Comparison of ENCODE assay signal across 8 cellular contexts in genomic region chr12:91361864-91362263, GRCh38.
DNase-seq lines count a peak whose midpoint lies in the region; ATAC-seq, FAIRE-seq and TF ChIP-seq lines count a peak whose summit lies in the region.

No MANE protein-coding gene starts in this region.

- H4K91ac ChIP-seq in H9 (ENCODE audit: insufficient read length, low read depth, low read length) = no peak overlapping the region

- H2BK15ac ChIP-seq in H9 (ENCODE audit: low read depth, low read length) = no peak overlapping the region

- no peaks in the 10 kb centered on the region for H3K23me2 ChIP-seq in H9 (ENCODE audit: insufficient read length, low read depth, low read length, poor library complexity, severe bottlenecking)

- H3K36me3 Mint-ChIP-seq in H9 (ENCODE audit: insufficient read depth in 1 of 3, low read depth in 3 of 3) = no peaks in the 10 kb centered on the region

- H3K9me3 Mint-ChIP-seq in H9 = no peaks in the 10 kb centered on the region

- peak; percentile 44 for DNase-seq in CD1c-positive myeloid dendritic cell (ENCODE audit: extremely low spot score)
- no peak for DNase-seq in H9
- peak; percentile 14 for DNase-seq in NCI-H526 treated with DMSO at 0.1 percent for 48 hours (lab: John Stamatoyannopoulos, UW)
- peak; percentile 39 for DNase-seq in middle frontal gyrus (ENCODE audit: extremely low spot score, low spot score)
- DNase-seq in foreskin melanocyte = no peak
- no peak for DNase-seq in activated CD4-positive, alpha-beta T cell treated with anti-CD3 and anti-CD28 coated beads, Interleukin-2, amount 50 U/mL, for 48 hours

- no peak overlapping the region for H2BK120ac ChIP-seq in H9 (ENCODE audit: low read depth, low read length, poor library complexity, severe bottlenecking)

- H3K9me3 ChIP-seq in H9 (ENCODE audit: control insufficient read depth, low read depth, low read length) = no peaks in the 10 kb centered on the region

- no peaks in the 10 kb centered on the region for H3K79me1 ChIP-seq in H9 (ENCODE audit: insufficient read depth, low read depth, low read length, poor library complexity, severe bottlenecking)

- H4K20me1 ChIP-seq in H9 (ENCODE audit: control insufficient read depth, insufficient read depth, insufficient read length) = no peaks in the 10 kb centered on the region

- H3K4me3 Mint-ChIP-seq in H9 = no peak overlapping the region

- no peak overlapping the region for H3K56ac ChIP-seq in H9 (ENCODE audit: insufficient read length, low read depth, low read length)

- H3K14ac ChIP-seq in H9 (ENCODE audit: insufficient read depth, low read length) = no peak overlapping the region

- no peak overlapping the region for H3T11ph ChIP-seq in H9 (ENCODE audit: low read length)

- no peak overlapping the region for H3K27ac ChIP-seq in H9 (ENCODE audit: insufficient read length, low read depth, low read length)

- H3K4me1 Mint-ChIP-seq in H9 = peaks cover 4 to 13% of the 10 kb centered on the region in 2 experiments

- peak; percentile 81 for TF ChIP-seq CTCF in H9 (conservative IDR thresholded peaks at IDR 0.05)

- H4K8ac ChIP-seq in H9 (replicated peaks; ENCODE audit: insufficient read length, low read depth, low read length) = no peak overlapping the region

- no peaks in the 10 kb centered on the region for H3K4me1 ChIP-seq in H9 (ENCODE audit: insufficient read depth, low read length)

- no peak for ATAC-seq in GM19023 (IDR thresholded peaks at IDR 0.05; ENCODE audit: unreplicated experiment)

- H3K79me2 ChIP-seq in H9 (ENCODE audit: insufficient read depth, low read length) = no peaks in the 10 kb centered on the region

- no peak overlapping the region for H3K27ac Mint-ChIP-seq in H9

- no peak overlapping the region for H2BK5ac ChIP-seq in H9 (ENCODE audit: insufficient read length, low read length)

- H3K23ac ChIP-seq in H9 (ENCODE audit: insufficient read length, low read depth, low read length) = no peak overlapping the region

- no peak overlapping the region for H3K9ac ChIP-seq in H9 (ENCODE audit: extremely low read depth, insufficient read length, low read length)

- H2AFZ ChIP-seq in H9 (ENCODE audit: low read length) = peak overlapping the region; percentile 53

- no CpG with 5 or more reads among the region's 5 CpGs for WGBS in H9 (ENCODE audit: extremely low coverage, insufficient read length, low lambda C conversion rate)

- no peak overlapping the region for H2BK12ac ChIP-seq in H9 (ENCODE audit: insufficient read length, low read depth, low read length)

- H3K18ac ChIP-seq in H9 (ENCODE audit: insufficient read length, low read depth, low read length) = no peak overlapping the region

- no peak overlapping the region for H4K5ac ChIP-seq in H9 (ENCODE audit: insufficient read length, low read depth, low read length)

- no peak overlapping the region for H2BK20ac ChIP-seq in H9 (ENCODE audit: low read depth, low read length, poor library complexity, severe bottlenecking)

- H3K27me3 ChIP-seq in H9 (ENCODE audit: insufficient read depth, low read length) = no peaks in the 10 kb centered on the region

- H2AK5ac ChIP-seq in H9 (ENCODE audit: insufficient read length, low read length) = no peak overlapping the region

- no peak overlapping the region for H3K4me2 ChIP-seq in H9 (ENCODE audit: insufficient read depth, insufficient read length, low read length)

- H3K4ac ChIP-seq in H9 (ENCODE audit: low read depth, low read length) = no peak overlapping the region

- FAIRE-seq in colon (lab: Jason Lieb, UNC) = peak; percentile 10

- H3K27me3 Mint-ChIP-seq in H9 (ENCODE audit: low read depth) = no peaks in the 10 kb centered on the region

Comparison
In these comparisons a context has a peak if more than half of its experiments do, and no peak if none do; other contexts are left out.
1. DNase-seq: peak in CD1c-positive myeloid dendritic cell (single experiment), NCI-H526 treated with DMSO at 0.1 percent for 48 hours (single experiment) and middle frontal gyrus (single experiment); none in H9 (single experiment), foreskin melanocyte (single experiment) and activated CD4-positive, alpha-beta T cell treated with anti-CD3 and anti-CD28 coated beads, Interleukin-2, amount 50 U/mL, for 48 hours (0 of 2).